In the genomic region with DNA sequence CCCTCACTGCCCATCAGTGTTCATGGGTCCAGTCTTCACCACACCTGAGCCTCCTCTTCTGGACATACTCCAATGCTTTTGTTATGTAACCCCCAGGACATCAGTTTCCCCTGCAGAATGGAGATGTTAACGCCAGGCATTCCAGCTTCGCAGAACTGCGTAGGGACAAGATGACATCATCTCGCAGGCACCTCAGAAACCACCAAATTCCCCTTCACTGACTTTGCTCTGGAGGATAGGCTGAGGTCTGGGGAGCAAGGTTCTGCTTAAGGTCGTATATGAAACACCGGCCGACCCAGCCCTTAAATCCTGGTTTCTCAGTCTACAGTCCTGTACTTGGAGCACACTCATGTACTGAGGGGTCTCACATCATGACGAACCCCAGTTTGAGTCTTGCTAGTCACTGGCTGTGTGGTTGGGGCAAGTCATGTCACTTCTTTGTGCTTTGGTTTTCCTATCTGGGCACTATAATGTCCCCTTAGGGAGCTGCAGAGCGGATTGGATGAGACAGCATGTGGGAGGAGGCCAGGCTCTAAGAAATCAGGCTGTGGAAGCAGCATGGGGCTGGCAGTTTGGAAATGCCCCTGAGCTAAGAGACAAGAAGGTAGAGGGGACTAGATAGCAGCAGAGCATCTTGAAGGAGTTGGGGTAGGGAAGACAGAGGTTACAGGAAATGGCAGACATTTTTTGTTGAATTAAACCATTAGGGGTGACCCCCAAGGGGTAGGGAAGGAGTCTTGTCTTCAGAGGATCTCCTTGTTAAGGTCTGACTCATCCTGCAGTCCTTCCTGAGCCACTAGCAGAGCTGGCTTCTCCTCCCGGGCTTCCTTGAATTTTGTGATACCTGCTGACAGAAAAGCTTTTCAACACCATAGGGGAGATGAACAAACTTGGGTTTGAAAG, we compare ENCODE assay signal across 15 cellular contexts.
DNase-seq lines count a peak whose midpoint lies in the region; ATAC-seq, FAIRE-seq and TF ChIP-seq lines count a peak whose summit lies in the region.
"Had no signal": no experiment of that assay in that cellular context is flagged by ENCODE, and none has a peak within 500 bp of the region (broad histone marks: within the 10 kb centered on the region; RNA-seq: fewer than 3 reads in every experiment).

No MANE protein-coding gene starts in this region.

- H3K4me3 Mint-ChIP-seq in nephron progenitor cell = peak overlapping the region; percentile 17
- H3K4me3 Mint-ChIP-seq in effector memory CD8-positive, alpha-beta T cell = no peak overlapping the region

- no peak for TF ChIP-seq CTCF in nephron progenitor cell (IDR thresholded peaks at IDR 0.05)
- no peak for TF ChIP-seq CTCF in D721Med (IDR thresholded peaks at IDR 0.05; ENCODE audit: insufficient read depth, missing control alignments)

- no peaks in the 10 kb centered on the region for H3K9me3 Mint-ChIP-seq in nephron progenitor cell
- no peaks in the 10 kb centered on the region for H3K9me3 Mint-ChIP-seq in effector memory CD8-positive, alpha-beta T cell
- no peaks in the 10 kb centered on the region for H3K9me3 Mint-ChIP-seq in activated naive CD4-positive, alpha-beta T cell treated with anti-CD3 and anti-CD28 coated beads, Interleukin-2, amount 50 U/mL, for 72 hours

- H3K27ac Mint-ChIP-seq in nephron progenitor cell = no peak overlapping the region
- H3K27ac Mint-ChIP-seq in effector memory CD8-positive, alpha-beta T cell = no peak overlapping the region
- no peak overlapping the region for H3K27ac Mint-ChIP-seq in activated naive CD4-positive, alpha-beta T cell treated with anti-CD3 and anti-CD28 coated beads, Interleukin-2, amount 50 U/mL, for 72 hours

- FAIRE-seq in D721Med (lab: Jason Lieb, UNC) = no peak

- H3K4me1 Mint-ChIP-seq in nephron progenitor cell = peaks cover 95% of the 10 kb centered on the region
- no peaks in the 10 kb centered on the region for H3K4me1 Mint-ChIP-seq in effector memory CD8-positive, alpha-beta T cell (ENCODE audit: low read depth in 2 of 2)

- DNase-seq in EH (ENCODE audit: low read depth) = peak; percentile 86
- peak; percentile 43 for DNase-seq in NCI-H226
- DNase-seq in dedifferentiated amniotic fluid mesenchymal stem cell (ENCODE audit: extremely low spot score) = peak; percentile 22
- DNase-seq in nephron progenitor cell = no peak
- DNase-seq in effector memory CD8-positive, alpha-beta T cell = no peak
- no peak for DNase-seq in D721Med (ENCODE audit: insufficient read length, low spot score)
- no peak for DNase-seq in NCI-H345 treated with DMSO at 0.1 percent for 48 hours (lab: John Stamatoyannopoulos, UW; ENCODE audit: unreplicated experiment)
- DNase-seq in activated naive CD4-positive, alpha-beta T cell treated with anti-CD3 and anti-CD28 coated beads, Interleukin-2, amount 50 U/mL, for 72 hours (ENCODE audit: low spot score in 2 of 2) = no peak
- DNase-seq: activated CD4-positive, alpha-beta T cell treated with anti-CD3 and anti-CD28 coated beads, Interleukin-2, amount 50 U/mL, for 4 hours; Karpas-422; NCI-H187 treated with DMSO at 0.1 percent for 48 hours; NCI-H526 treated with DMSO at 0.1 percent for 48 hours; RPMI8226; stimulated activated CD4-positive, alpha-beta T cell treated with anti-CD3 and anti-CD28 coated beads, Interleukin-1b, Interleukin-23, amount 100 ng/mL, for 48 hours; transverse colon had no signal

- no peak for ATAC-seq in effector memory CD8-positive, alpha-beta T cell (replicated peaks)
- no peak for ATAC-seq in activated naive CD4-positive, alpha-beta T cell treated with anti-CD3 and anti-CD28 coated beads, Interleukin-2, amount 50 U/mL, for 72 hours

- no peaks in the 10 kb centered on the region for H3K36me3 Mint-ChIP-seq in nephron progenitor cell (ENCODE audit: low read depth)
- no peaks in the 10 kb centered on the region for H3K36me3 Mint-ChIP-seq in effector memory CD8-positive, alpha-beta T cell (ENCODE audit: insufficient read depth)
- no peaks in the 10 kb centered on the region for H3K36me3 Mint-ChIP-seq in activated naive CD4-positive, alpha-beta T cell treated with anti-CD3 and anti-CD28 coated beads, Interleukin-2, amount 50 U/mL, for 72 hours

- H3K27me3 Mint-ChIP-seq in nephron progenitor cell (ENCODE audit: low read depth, poor library complexity) = peaks cover 46% of the 10 kb centered on the region
- peaks cover 47 to 73% of the 10 kb centered on the region in 2 donors for H3K27me3 Mint-ChIP-seq in effector memory CD8-positive, alpha-beta T cell

Comparison
In these comparisons a context has a peak if more than half of its experiments do, and no peak if none do; other contexts are left out.
1. DNase-seq: peak in EH (single experiment), NCI-H226 (single experiment) and dedifferentiated amniotic fluid mesenchymal stem cell (single experiment); none in nephron progenitor cell (single experiment), effector memory CD8-positive, alpha-beta T cell (0 of 3), D721Med (single experiment), NCI-H345 treated with DMSO at 0.1 percent for 48 hours (single experiment) and activated naive CD4-positive, alpha-beta T cell treated with anti-CD3 and anti-CD28 coated beads, Interleukin-2, amount 50 U/mL, for 72 hours (0 of 2).